In genomic region chr5:34552686-34553085, GRCh38 we compare ENCODE assay signal across 19 cellular contexts.
DNase-seq lines count a peak whose midpoint lies in the region; ATAC-seq, FAIRE-seq and TF ChIP-seq lines count a peak whose summit lies in the region.
"Had no signal": no experiment of that assay in that cellular context is flagged by ENCODE, and none has a peak within 500 bp of the region (broad histone marks: within the 10 kb centered on the region; RNA-seq: fewer than 3 reads in every experiment).

No MANE protein-coding gene starts in this region.

- TF ChIP-seq POLR2A in HepG2 (IDR thresholded peaks at IDR 0.05; ENCODE audit: insufficient read depth in 1 of 2, low read depth in 2 of 2, low read length in 2 of 2) (no peak), thyroid gland (IDR thresholded peaks at IDR 0.05) (no peak)

- TF ChIP-seq RAD21 in liver (IDR thresholded peaks at IDR 0.05) (no peak), HepG2 (CRISPR knock-in tag; IDR thresholded peaks at IDR 0.05) (no peak)

- no peak overlapping the region for H3K9ac ChIP-seq in liver (ENCODE audit: low read depth in 1 of 2, low read length in 2 of 2)
- no peak overlapping the region for H3K9ac ChIP-seq in HepG2 (ENCODE audit: insufficient read depth, low read depth, low read length)

- no peak for TF ChIP-seq CTCF in liver (IDR thresholded peaks at IDR 0.05; ENCODE audit: low read depth, low read length, missing input control)
- TF ChIP-seq CTCF in HepG2 (CRISPR knock-in tag; IDR thresholded peaks at IDR 0.05) = no peak
- no peak for TF ChIP-seq CTCF in thyroid gland (IDR thresholded peaks at IDR 0.05)

- POLR2A ChIA-PET in HepG2 (lab: Yijun Ruan, JAX) = no interaction called here

- TF ChIP-seq EP300 in HepG2 (IDR thresholded peaks at IDR 0.05; ENCODE audit: low read depth in 2 of 2, low read length in 2 of 2) (no peak), HepG2 (CRISPR knock-in tag; IDR thresholded peaks at IDR 0.05; ENCODE audit: borderline replicate concordance) (no peak)

- no peak overlapping the region for H3K4me3 ChIP-seq in liver (ENCODE audit: low read depth in 1 of 3, low read length in 3 of 3)
- H3K4me3 ChIP-seq in HepG2 (replicated peaks in 1 of 3; ENCODE audit: insufficient read depth in 1 of 3, low read depth in 2 of 3, low read length in 3 of 3) = no peak overlapping the region
- no peak overlapping the region for H3K4me3 ChIP-seq in thyroid gland (replicated peaks in 1 of 3)
- H3K4me3 ChIP-seq: left lung had no signal

- H3K9me3 ChIP-seq in liver (ENCODE audit: control insufficient read depth in 4 of 4, low read length in 3 of 4) (peaks cover 0 to under 1% (median 0%) of the 10 kb centered on the region in 4 donors), HepG2 (ENCODE audit: low read length) (peaks cover 2% of the 10 kb centered on the region), thyroid gland (no peaks in the 10 kb centered on the region)
- H3K9me3 ChIP-seq: left lung, neutrophil had no signal

- no TSS peak for BruUV-seq in HepG2 (replicated peaks; lab: Mats Ljungman, UMichigan)

- no peak overlapping the region for H3K4me2 ChIP-seq in HepG2 (ENCODE audit: low read depth, low read length)

- FAIRE-seq in HepG2 (lab: Jason Lieb, UNC) = no peak
- FAIRE-seq: colon had no signal

- in situ Hi-C loops in HepG2 (cut with HindIII; ENCODE audit: extremely low pct_ligation_motif_present, low pct_unique_long_range_greater_than_20kb) = no loop called here

- no peak overlapping the region for H3K27ac ChIP-seq in liver (ENCODE audit: low read depth in 1 of 2, low read length in 2 of 2)
- no peak overlapping the region for H3K27ac ChIP-seq in HepG2 (ENCODE audit: extremely low read length, insufficient read depth, low read length)
- H3K27ac ChIP-seq in thyroid gland = no peak overlapping the region
- H3K27ac ChIP-seq: left lung, neutrophil had no signal

- WGBS in liver = 94% methylated on average over 3 of the region's 3 CpGs
- 23% methylated on average over 3 of the region's 3 CpGs for WGBS in HepG2 (ENCODE audit: low lambda C conversion rate)
- WGBS in thyroid gland, 2 donors = 92 to 93% methylated on average over 3 of the region's 3 CpGs

- no peak overlapping the region for H2AFZ ChIP-seq in HepG2 (ENCODE audit: low read length)

- H3K36me3 ChIP-seq in liver (ENCODE audit: control insufficient read depth in 4 of 4, insufficient read depth in 3 of 4, low read depth in 1 of 4, low read length in 3 of 4) (no peaks in the 10 kb centered on the region), HepG2 (replicated peaks in 1 of 2; ENCODE audit: control insufficient read depth in 1 of 2, insufficient read depth in 2 of 2, low read length in 2 of 2) (no peaks in the 10 kb centered on the region), thyroid gland (no peaks in the 10 kb centered on the region)
- H3K36me3 ChIP-seq: left lung, neutrophil had no signal

- H4K20me1 ChIP-seq in HepG2 (ENCODE audit: insufficient read depth, low read length) = no peaks in the 10 kb centered on the region

- CTCF ChIA-PET in HepG2 (lab: Yijun Ruan, JAX; ENCODE audit: low intra/inter-chr PET ratio, low total read pairs) = no interaction called here

- DNase-seq in HepG2 (ENCODE audit: low spot score) = no peak
- DNase-seq in occipital lobe (lab: John Stamatoyannopoulos, UW) = peak; percentile 10
- no peak for DNase-seq in stimulated activated CD4-positive, alpha-beta T cell treated with anti-CD3 and anti-CD28 coated beads, Interleukin-15, amount 100 ng/mL, for 24 hours
- no peak for DNase-seq in thyroid gland
- DNase-seq: activated CD4-positive, alpha-beta T cell treated with anti-CD3 and anti-CD28 coated beads for 1 hour; CD4-positive, alpha-beta memory T cell; DMS153; effector memory CD8-positive, alpha-beta T cell; GF-D8; left lung; NCI-H1048; NCI-H1930; NCI-H345; NK-92 treated with Interleukin-12 subunit alpha and Interleukin-12 subunit beta, amount 100 ng/mL, for 24 hours had no signal

- no peaks in the 10 kb centered on the region for H3K79me2 ChIP-seq in HepG2 (ENCODE audit: insufficient read depth, low read length)

- H3K27me3 ChIP-seq in liver (ENCODE audit: control insufficient read depth in 4 of 4, insufficient read depth in 4 of 4, low read length in 3 of 4) = no peaks in the 10 kb centered on the region
- no peaks in the 10 kb centered on the region; a peak in 1 of 5 replicates for H3K27me3 ChIP-seq in HepG2 (ENCODE audit: control insufficient read depth in 1 of 2, insufficient read depth in 2 of 2, low read length in 2 of 2)
- H3K27me3 ChIP-seq in thyroid gland = no peaks in the 10 kb centered on the region
- H3K27me3 ChIP-seq: left lung, neutrophil had no signal

- H3K4me1 ChIP-seq in liver (ENCODE audit: control insufficient read depth in 4 of 4, insufficient read depth in 4 of 4, low read length in 3 of 4) (peaks cover 0 to 25% (median 13%) of the 10 kb centered on the region in 4 donors), HepG2 (ENCODE audit: insufficient read depth, low read length) (peaks cover 28% of the 10 kb centered on the region), thyroid gland (peaks cover 6 to 11% of the 10 kb centered on the region in 2 donors)

- no peak; the same call in 2 of the 3 replicates for ATAC-seq in HepG2
- ATAC-seq in SK-N-SH treated with all-trans-retinoic acid at 6 μM for 48 hours = peak; percentile 48; the same call in 1 of the 3 replicates
- no peak for ATAC-seq in GM18498 (IDR thresholded peaks at IDR 0.05; ENCODE audit: unreplicated experiment)
- ATAC-seq: effector memory CD8-positive, alpha-beta T cell; left lung had no signal

- intact Hi-C loops in HepG2 (cut with micrococcal nuclease; ENCODE audit: unreplicated experiment) (no loop called here), thyroid gland (cut with DNase I) (no loop called here)

TF ChIP-seq in liver, 16 proteins besides CTCF, POLR2A, EP300 and RAD21 (continues in another document):
- no peak for TF ChIP-seq ATF3 (IDR thresholded peaks at IDR 0.05)

TF ChIP-seq in HepG2, 621 proteins besides CTCF, POLR2A, EP300 and RAD21 (continues in another document):
- TF ChIP-seq CCAR2 (optimal IDR thresholded peaks at IDR 0.05; ENCODE audit: low read depth, low read length) = no peak
- peak in 1 of 2 experiments; percentile 79; a peak in 2 of 4 replicates for TF ChIP-seq REST (IDR thresholded peaks at IDR 0.05; ENCODE audit: borderline replicate concordance in 1 of 2, low read depth in 1 of 2, low read length in 2 of 2)
- no peak for TF ChIP-seq ZNF619 (CRISPR knock-in tag; IDR thresholded peaks at IDR 0.05)
- TF ChIP-seq FOXJ3 (CRISPR knock-in tag; IDR thresholded peaks at IDR 0.05; ENCODE audit: borderline replicate concordance) = no peak

TF ChIP-seq in SK-N-SH treated with all-trans-retinoic acid at 6 μM for 48 hours, 23 proteins besides CTCF, POLR2A, EP300 and RAD21 (continues in another document):
- TF ChIP-seq TCF4 (CRISPR knock-in tag; IDR thresholded peaks at IDR 0.05; ENCODE audit: borderline replicate concordance) (no peak), ISL1 (CRISPR knock-in tag; IDR thresholded peaks at IDR 0.05) (no peak), ZNF70 (CRISPR knock-in tag; IDR thresholded peaks at IDR 0.05) (no peak), OSR1 (CRISPR knock-in tag; IDR thresholded peaks at IDR 0.05) (no peak), ARNTL (CRISPR knock-in tag; IDR thresholded peaks at IDR 0.05; ENCODE audit: borderline replicate concordance, low read depth) (no peak), SNAI2 (CRISPR knock-in tag; IDR thresholded peaks at IDR 0.05) (no peak), BACH2 (CRISPR knock-in tag; IDR thresholded peaks at IDR 0.05; ENCODE audit: borderline replicate concordance) (no peak), ZFP3 (CRISPR knock-in tag; IDR thresholded peaks at IDR 0.05) (no peak)
- TF ChIP-seq, protein P1, sequence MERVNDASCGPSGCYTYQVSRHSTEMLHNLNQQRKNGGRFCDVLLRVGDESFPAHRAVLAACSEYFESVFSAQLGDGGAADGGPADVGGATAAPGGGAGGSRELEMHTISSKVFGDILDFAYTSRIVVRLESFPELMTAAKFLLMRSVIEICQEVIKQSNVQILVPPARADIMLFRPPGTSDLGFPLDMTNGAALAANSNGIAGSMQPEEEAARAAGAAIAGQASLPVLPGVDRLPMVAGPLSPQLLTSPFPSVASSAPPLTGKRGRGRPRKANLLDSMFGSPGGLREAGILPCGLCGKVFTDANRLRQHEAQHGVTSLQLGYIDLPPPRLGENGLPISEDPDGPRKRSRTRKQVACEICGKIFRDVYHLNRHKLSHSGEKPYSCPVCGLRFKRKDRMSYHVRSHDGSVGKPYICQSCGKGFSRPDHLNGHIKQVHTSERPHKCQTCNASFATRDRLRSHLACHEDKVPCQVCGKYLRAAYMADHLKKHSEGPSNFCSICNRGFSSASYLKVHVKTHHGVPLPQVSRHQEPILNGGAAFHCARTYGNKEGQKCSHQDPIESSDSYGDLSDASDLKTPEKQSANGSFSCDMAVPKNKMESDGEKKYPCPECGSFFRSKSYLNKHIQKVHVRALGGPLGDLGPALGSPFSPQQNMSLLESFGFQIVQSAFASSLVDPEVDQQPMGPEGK (CRISPR knock-in tag; IDR thresholded peaks at IDR 0.05; ENCODE audit: borderline replicate concordance) = no peak
- TF ChIP-seq, protein P2, sequence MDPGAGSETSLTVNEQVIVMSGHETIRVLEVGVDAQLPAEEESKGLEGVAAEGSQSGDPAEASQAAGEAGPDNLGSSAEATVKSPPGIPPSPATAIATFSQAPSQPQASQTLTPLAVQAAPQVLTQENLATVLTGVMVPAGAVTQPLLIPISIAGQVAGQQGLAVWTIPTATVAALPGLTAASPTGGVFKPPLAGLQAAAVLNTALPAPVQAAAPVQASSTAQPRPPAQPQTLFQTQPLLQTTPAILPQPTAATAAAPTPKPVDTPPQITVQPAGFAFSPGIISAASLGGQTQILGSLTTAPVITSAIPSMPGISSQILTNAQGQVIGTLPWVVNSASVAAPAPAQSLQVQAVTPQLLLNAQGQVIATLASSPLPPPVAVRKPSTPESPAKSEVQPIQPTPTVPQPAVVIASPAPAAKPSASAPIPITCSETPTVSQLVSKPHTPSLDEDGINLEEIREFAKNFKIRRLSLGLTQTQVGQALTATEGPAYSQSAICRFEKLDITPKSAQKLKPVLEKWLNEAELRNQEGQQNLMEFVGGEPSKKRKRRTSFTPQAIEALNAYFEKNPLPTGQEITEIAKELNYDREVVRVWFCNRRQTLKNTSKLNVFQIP (CRISPR knock-in tag; IDR thresholded peaks at IDR 0.05; ENCODE audit: borderline replicate concordance, low read depth) = no peak
- TF ChIP-seq, protein P3, sequence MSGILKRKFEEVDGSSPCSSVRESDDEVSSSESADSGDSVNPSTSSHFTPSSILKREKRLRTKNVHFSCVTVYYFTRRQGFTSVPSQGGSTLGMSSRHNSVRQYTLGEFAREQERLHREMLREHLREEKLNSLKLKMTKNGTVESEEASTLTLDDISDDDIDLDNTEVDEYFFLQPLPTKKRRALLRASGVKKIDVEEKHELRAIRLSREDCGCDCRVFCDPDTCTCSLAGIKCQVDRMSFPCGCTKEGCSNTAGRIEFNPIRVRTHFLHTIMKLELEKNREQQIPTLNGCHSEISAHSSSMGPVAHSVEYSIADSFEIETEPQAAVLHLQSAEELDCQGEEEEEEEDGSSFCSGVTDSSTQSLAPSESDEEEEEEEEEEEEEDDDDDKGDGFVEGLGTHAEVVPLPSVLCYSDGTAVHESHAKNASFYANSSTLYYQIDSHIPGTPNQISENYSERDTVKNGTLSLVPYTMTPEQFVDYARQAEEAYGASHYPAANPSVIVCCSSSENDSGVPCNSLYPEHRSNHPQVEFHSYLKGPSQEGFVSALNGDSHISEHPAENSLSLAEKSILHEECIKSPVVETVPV (CRISPR knock-in tag; IDR thresholded peaks at IDR 0.05) = no peak
